ENCODE assay signal across 1 cellular context in the genomic region with DNA sequence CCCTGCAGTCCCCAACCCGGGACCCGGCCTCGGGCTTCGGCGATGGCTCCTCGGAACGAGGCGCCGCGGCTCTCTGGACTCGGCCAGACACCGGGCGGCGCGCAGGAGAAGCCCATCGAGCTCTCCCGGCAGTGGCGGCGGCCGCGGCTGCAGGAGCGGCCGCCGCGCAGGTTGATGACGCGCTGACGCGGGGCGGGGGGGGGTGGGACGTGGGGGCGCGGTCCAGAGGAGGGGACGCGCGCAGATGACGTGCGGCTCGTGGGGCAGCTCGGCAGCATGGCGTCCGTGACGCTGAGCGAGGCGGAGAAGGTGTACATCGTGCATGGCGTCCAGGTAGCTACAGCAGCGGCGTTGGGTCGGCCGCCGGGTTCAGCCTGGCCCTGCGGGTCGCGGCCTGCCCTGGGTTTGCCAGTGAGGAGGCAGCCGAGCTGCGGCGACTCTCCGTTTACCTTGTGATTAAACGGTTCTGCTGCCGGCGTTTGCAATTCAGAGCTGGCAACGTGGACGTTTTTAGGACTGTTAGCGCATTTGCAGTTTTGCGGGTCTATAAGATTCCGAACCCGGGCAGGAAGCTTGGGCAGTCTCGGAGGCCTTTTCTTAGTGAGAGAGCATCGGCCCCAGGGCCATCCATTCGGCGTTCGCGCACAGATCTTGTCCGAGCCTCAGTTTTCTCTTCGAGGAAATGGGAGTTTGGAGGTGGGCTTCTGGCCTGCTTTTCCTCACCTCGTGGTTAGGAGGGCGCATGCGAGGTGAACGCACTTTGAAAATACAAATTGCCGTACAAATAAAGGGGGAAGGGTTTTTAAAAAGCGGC.
TF ChIP-seq lines count a peak whose summit lies in the region.

EXOSC7 (plus strand) TSS at position 243 of the 814 bp plus-strand sequence; CDS start at position 277, 34 bp downstream.
ZDHHC3 (minus strand) TSS at position 173 of the 814 bp plus-strand sequence. CDS start 16,738 bp downstream, outside the sequence.

TF ChIP-seq in GM12878, 131 proteins besides CTCF, POLR2A, EP300 and RAD21 (continued from another document and continues in another):
- TF ChIP-seq BCLAF1 (IDR thresholded peaks at IDR 0.05) (no peak), BMI1 (IDR thresholded peaks at IDR 0.05; ENCODE audit: borderline replicate concordance) (no peak), ZNF687 (IDR thresholded peaks at IDR 0.05) (0 out of 2 replicates have a peak, but pooled peaks have one; percentile 52), SUPT20H (IDR thresholded peaks at IDR 0.05; ENCODE audit: borderline replicate concordance, control insufficient read depth, low read depth, low read length) (no peak), POLR2AphosphoS5 (IDR thresholded peaks at IDR 0.05; ENCODE audit: low read length) (peak; percentile 89), MTA3 (IDR thresholded peaks at IDR 0.05; ENCODE audit: borderline replicate concordance, low read length) (no peak), LARP7 (IDR thresholded peaks at IDR 0.05) (no peak), SMAD1 (IDR thresholded peaks at IDR 0.05; ENCODE audit: low read depth, partially characterized antibody) (no peak), FOS (IDR thresholded peaks at IDR 0.05; ENCODE audit: borderline replicate concordance, extremely low read depth, insufficient read length) (no peak), ESRRA (IDR thresholded peaks at IDR 0.05; ENCODE audit: low read length) (0 out of 2 replicates have a peak, but pooled peaks have one; percentile 55), RELA (IDR thresholded peaks at IDR 0.05; ENCODE audit: borderline replicate concordance, partially characterized antibody) (no peak), YY1 (IDR thresholded peaks at IDR 0.05; ENCODE audit: low read depth, low read length) (peak; percentile 97), ZSCAN29 (IDR thresholded peaks at IDR 0.05) (no peak), HDAC2 (IDR thresholded peaks at IDR 0.05) (0 out of 2 replicates have a peak, but pooled peaks have one; percentile 82), PAX5 (IDR thresholded peaks at IDR 0.05; ENCODE audit: borderline replicate concordance, low read depth, low read length) (peak; percentile 41; the same call in 1 of the 2 replicates), FOXK2 (IDR thresholded peaks at IDR 0.05) (no peak), CUX1 (IDR thresholded peaks at IDR 0.05; ENCODE audit: insufficient replicate concordance, low read depth, low read length) (no peak), SIN3A (IDR thresholded peaks at IDR 0.05; ENCODE audit: low read depth, low read length) (no peak), CEBPZ (IDR thresholded peaks at IDR 0.05; ENCODE audit: low read depth, low read length) (no peak), MEF2A (IDR thresholded peaks at IDR 0.05; ENCODE audit: insufficient read depth, low read depth, low read length) (no peak), DPF2 (IDR thresholded peaks at IDR 0.05) (0 out of 2 replicates have a peak, but pooled peaks have one; percentile 43), ZBED1 (IDR thresholded peaks at IDR 0.05; ENCODE audit: borderline replicate concordance) (no peak), MEF2B (IDR thresholded peaks at IDR 0.05; ENCODE audit: partially characterized antibody, poor library complexity, severe bottlenecking) (no peak), JUND (IDR thresholded peaks at IDR 0.05; ENCODE audit: low read depth, low read length) (no peak), CREM (IDR thresholded peaks at IDR 0.05; ENCODE audit: low read depth) (peak; percentile 98), CHD4 (IDR thresholded peaks at IDR 0.05) (no peak)
- TF ChIP-seq, protein P1, sequence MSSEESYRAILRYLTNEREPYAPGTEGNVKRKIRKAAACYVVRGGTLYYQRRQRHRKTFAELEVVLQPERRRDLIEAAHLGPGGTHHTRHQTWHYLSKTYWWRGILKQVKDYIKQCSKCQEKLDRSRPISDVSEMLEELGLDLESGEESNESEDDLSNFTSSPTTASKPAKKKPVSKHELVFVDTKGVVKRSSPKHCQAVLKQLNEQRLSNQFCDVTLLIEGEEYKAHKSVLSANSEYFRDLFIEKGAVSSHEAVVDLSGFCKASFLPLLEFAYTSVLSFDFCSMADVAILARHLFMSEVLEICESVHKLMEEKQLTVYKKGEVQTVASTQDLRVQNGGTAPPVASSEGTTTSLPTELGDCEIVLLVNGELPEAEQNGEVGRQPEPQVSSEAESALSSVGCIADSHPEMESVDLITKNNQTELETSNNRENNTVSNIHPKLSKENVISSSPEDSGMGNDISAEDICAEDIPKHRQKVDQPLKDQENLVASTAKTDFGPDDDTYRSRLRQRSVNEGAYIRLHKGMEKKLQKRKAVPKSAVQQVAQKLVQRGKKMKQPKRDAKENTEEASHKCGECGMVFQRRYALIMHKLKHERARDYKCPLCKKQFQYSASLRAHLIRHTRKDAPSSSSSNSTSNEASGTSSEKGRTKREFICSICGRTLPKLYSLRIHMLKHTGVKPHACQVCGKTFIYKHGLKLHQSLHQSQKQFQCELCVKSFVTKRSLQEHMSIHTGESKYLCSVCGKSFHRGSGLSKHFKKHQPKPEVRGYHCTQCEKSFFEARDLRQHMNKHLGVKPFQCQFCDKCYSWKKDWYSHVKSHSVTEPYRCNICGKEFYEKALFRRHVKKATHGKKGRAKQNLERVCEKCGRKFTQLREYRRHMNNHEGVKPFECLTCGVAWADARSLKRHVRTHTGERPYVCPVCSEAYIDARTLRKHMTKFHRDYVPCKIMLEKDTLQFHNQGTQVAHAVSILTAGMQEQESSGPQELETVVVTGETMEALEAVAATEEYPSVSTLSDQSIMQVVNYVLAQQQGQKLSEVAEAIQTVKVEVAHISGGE (CRISPR knock-in tag; IDR thresholded peaks at IDR 0.05): no peak
